ENCODE assay signal across 8 cellular contexts in the genomic region with DNA sequence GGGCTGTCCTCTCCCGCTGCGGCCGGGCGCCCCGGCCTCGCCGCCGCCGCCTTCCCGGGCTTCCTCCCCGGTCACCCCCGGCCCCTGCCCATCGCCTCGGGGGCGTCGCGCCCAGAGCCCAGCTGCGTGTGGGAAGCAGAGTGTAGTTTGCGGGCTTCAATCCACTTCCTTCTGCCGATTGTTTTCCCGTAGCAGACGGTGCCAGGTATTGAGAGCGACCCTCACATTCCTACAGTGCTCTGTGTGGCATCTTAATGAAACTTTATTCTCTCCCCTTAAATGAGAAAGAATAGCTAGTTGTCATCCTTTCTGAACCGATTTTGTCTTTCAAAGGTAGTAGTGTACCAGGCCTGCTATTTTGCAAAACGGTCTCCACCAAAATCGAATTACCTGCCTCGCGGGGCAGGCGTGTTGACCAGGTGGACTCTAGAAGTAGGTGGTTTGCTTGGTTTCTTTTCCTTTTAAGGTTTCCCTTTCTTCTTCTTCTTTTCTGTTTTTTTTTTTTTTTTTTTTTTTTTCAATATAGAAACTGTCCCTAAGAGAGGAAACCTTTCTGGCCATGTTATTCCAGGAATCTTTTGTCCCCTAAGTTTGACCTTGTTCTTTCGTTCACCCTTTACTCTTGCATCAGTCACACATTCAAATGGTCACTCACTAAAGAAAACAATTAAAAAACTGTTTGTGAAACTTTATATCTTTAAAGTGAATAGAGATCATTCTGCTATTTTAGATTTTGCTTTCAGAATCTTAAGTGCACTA. TPM values are rescaled to one million over a fixed set of nuclear protein-coding genes. Genes with fewer than 3 reads are reported as not detected.
A peak's percentile ranks its signal among the peaks of the same experiment; 100 is the strongest.
DNase-seq lines count a peak whose midpoint lies in the region; ATAC-seq and TF ChIP-seq lines count a peak whose summit lies in the region.

No MANE protein-coding gene starts in this region.

- H3K4me3 Mint-ChIP-seq in neural crest cell: peak overlapping the region; percentile 92

- peaks cover 35% of the 10 kb centered on the region for H3K4me1 Mint-ChIP-seq in neural crest cell

- no peak for TF ChIP-seq CTCF in AG10803 (conservative IDR thresholded peaks at IDR 0.05; ENCODE audit: low read length)
- no peak for TF ChIP-seq CTCF in epithelial cell of esophagus (IDR thresholded peaks at IDR 0.05; ENCODE audit: insufficient read depth, low read depth, low read length, missing control alignments)
- TF ChIP-seq CTCF in neural crest cell (conservative IDR thresholded peaks at IDR 0.05): no peak

- H3K27ac ChIP-seq in SJSA1: peak overlapping the region; percentile 89

- no peaks in the 10 kb centered on the region for H3K27me3 ChIP-seq in SJSA1 (replicated peaks)

- peak overlapping the region; percentile 84 for H3K27ac Mint-ChIP-seq in neural crest cell (ENCODE audit: unreplicated experiment)

- ATAC-seq in GM21717 (IDR thresholded peaks at IDR 0.05; ENCODE audit: unreplicated experiment) (peak; percentile 5), HG02759 (IDR thresholded peaks at IDR 0.05; ENCODE audit: unreplicated experiment) (no peak), GM21423 (IDR thresholded peaks at IDR 0.05; ENCODE audit: unreplicated experiment) (no peak)

- H3K4me3 ChIP-seq in AG10803 (ENCODE audit: low read length) (peak overlapping the region; percentile 85), SJSA1 (peak overlapping the region; percentile 99), epithelial cell of esophagus (ENCODE audit: low read length) (peak overlapping the region; percentile 81)

- peaks cover 3% of the 10 kb centered on the region for H3K9me3 Mint-ChIP-seq in neural crest cell

- H3K27me3 Mint-ChIP-seq in neural crest cell (ENCODE audit: low read depth): peaks cover 6% of the 10 kb centered on the region

- peaks cover 7% of the 10 kb centered on the region for H3K36me3 Mint-ChIP-seq in neural crest cell (ENCODE audit: low read depth)

- DNase-seq in AG10803 (ENCODE audit: low read depth) (no peak), SJSA1 (ENCODE audit: low read depth in 1 of 2, low spot score in 2 of 2) (peak in 1 of 2 experiments; percentile 39), epithelial cell of esophagus (ENCODE audit: low read depth) (peak; percentile 24), neural crest cell (ENCODE audit: low read depth, low spot score) (no peak)
- no peak for DNase-seq in activated effector memory CD4-positive, alpha-beta T cell treated with Interleukin-2 at 50 U/mL for 16 hours

- H3K9me3 ChIP-seq in SJSA1 (replicated peaks): no peaks in the 10 kb centered on the region

- 0 out of 2 replicates have a peak, but pooled peaks cover 3% of the 10 kb centered on the region for H3K4me1 ChIP-seq in SJSA1 (replicated peaks)

- H3K36me3 ChIP-seq in SJSA1: peaks cover 8% of the 10 kb centered on the region; the same call in 1 of the 2 replicates

RNA-seq across cellular contexts. Expression of gene USP25, which starts 0.9 kb away (rescaled TPM):
- total RNA-seq in SJSA1 (2014; rRNA removed; shearing (Covaris generic)): 37.9 and 43.3 TPM in 2 replicates
- total RNA-seq in neural crest cell: 27.2 and 30.5 TPM in 2 replicates
